In genomic region chr16:85608887-85609286, GRCh38 we compare ENCODE assay signal across 23 cellular contexts. TPM values are rescaled to one million over a fixed set of nuclear protein-coding genes. Genes with fewer than 3 reads are reported as not detected.
A peak's percentile ranks its signal among the peaks of the same experiment; 100 is the strongest.
DNase-seq lines count a peak whose midpoint lies in the region; ATAC-seq, FAIRE-seq and TF ChIP-seq lines count a peak whose summit lies in the region.
"Had no signal": no experiment of that assay in that cellular context is flagged by ENCODE, and none has a peak within 500 bp of the region (broad histone marks: within the 10 kb centered on the region; RNA-seq: fewer than 3 reads in every experiment).

No MANE protein-coding gene starts in this region.

- H3K79me2 ChIP-seq in H1 (ENCODE audit: control insufficient read depth in 1 of 2, insufficient read depth in 2 of 2, low read length in 2 of 2) (peaks cover 0 to 20% of the 10 kb centered on the region in 2 experiments; a peak in 2 of 4 replicates), GM23248 (ENCODE audit: insufficient read depth) (peaks cover 60% of the 10 kb centered on the region)

- H2BK15ac ChIP-seq in H1 (ENCODE audit: low read length): peak overlapping the region; percentile 50

- no peak overlapping the region for H3K14ac ChIP-seq in H1 (ENCODE audit: insufficient read length)

- peak overlapping the region in 9 of 11 experiments; percentile 92 to 99 (median 98); a peak in 17 of 22 replicates for H3K4me2 ChIP-seq in BLaER1 treated with 17β-estradiol and CSF1 and Interleukin-3, amounts not matched to agents 10 nM and 100 nM
- H3K4me2 ChIP-seq in H1 (ENCODE audit: insufficient read depth in 1 of 2, low read depth in 2 of 2, low read length in 2 of 2): no peak overlapping the region; a peak in 1 of 4 replicates
- no peak overlapping the region for H3K4me2 ChIP-seq in GM23248 (ENCODE audit: unreplicated experiment)

- H2BK12ac ChIP-seq in H1 (ENCODE audit: low read depth, low read length): peak overlapping the region; percentile 11

- peak overlapping the region; percentile 2; the same call in 1 of the 2 replicates for H2AK5ac ChIP-seq in H1 (ENCODE audit: low read depth, low read length)

- FAIRE-seq in H1 (lab: Jason Lieb, UNC): no peak
- FAIRE-seq: keratinocyte had no signal

- no peak for DNase-seq in H1 (ENCODE audit: low read depth in 1 of 2, low spot score in 2 of 2)
- DNase-seq in neural crest cell (ENCODE audit: low read depth, low spot score): no peak
- no peak for DNase-seq in GM23248
- DNase-seq in stimulated activated CD4-positive, alpha-beta T cell treated with anti-CD3 and anti-CD28 coated beads, Interleukin-4, amount 100 ng/mL, for 1 hour: no peak
- DNase-seq in left ventricle myocardium inferior: no peak
- DNase-seq: activated CD4-positive, alpha-beta T cell treated with anti-CD3 and anti-CD28 coated beads, Interleukin-2, amount 50 U/mL, for 48 hours; activated CD8-positive, alpha-beta memory T cell treated with anti-CD3 and anti-CD28 coated beads, Interleukin-2, amount 50 U/mL, for 4 hours; activated naive CD4-positive, alpha-beta T cell treated with anti-CD3 and anti-CD28 coated beads, Interleukin-2, amount 50 U/mL, for 16 hours; amniotic stem cell; Calu3; NCI-H345; NCI-H774; psoas muscle had no signal

- H3K27ac ChIP-seq in BLaER1 treated with 17β-estradiol and CSF1 and Interleukin-3, amounts not matched to agents 10 nM and 100 nM: 0 out of 22 replicates have a peak overlapping the region, but pooled peaks of 1 of the 11 experiments have one; percentile 14
- H3K27ac ChIP-seq in H1 (ENCODE audit: low read depth, low read length): no peak overlapping the region
- H3K27ac ChIP-seq in GM23248: no peak overlapping the region
- H3K27ac ChIP-seq in left ventricle myocardium inferior (replicated peaks): no peak overlapping the region
- H3K27ac ChIP-seq: neutrophil, psoas muscle, SK-N-MC had no signal

- peaks cover 0 to 44% (median 0%) of the 10 kb centered on the region in 11 experiments; a peak in 6 of 22 replicates for H3K27me3 ChIP-seq in BLaER1 treated with 17β-estradiol and CSF1 and Interleukin-3, amounts not matched to agents 10 nM and 100 nM
- peaks cover 0 to 9% (median 4%) of the 10 kb centered on the region in 4 experiments; a peak in 2 of 7 replicates for H3K27me3 ChIP-seq in H1 (replicated peaks in 1 of 4; ENCODE audit: control insufficient read depth in 3 of 4, extremely low read depth in 1 of 4, insufficient read depth in 3 of 4, low read length in 3 of 4)
- H3K27me3 ChIP-seq in GM23248 (replicated peaks; ENCODE audit: insufficient read depth): no peaks in the 10 kb centered on the region
- H3K27me3 ChIP-seq in left ventricle myocardium inferior (ENCODE audit: low read depth): no peaks in the 10 kb centered on the region
- H3K27me3 ChIP-seq: stomach, thyroid gland had no signal

- intact Hi-C loops in left ventricle myocardium inferior (cut with micrococcal nuclease): no loop called here

- H2AFZ ChIP-seq in H1 (ENCODE audit: low read length): no peak overlapping the region
- no peak overlapping the region for H2AFZ ChIP-seq in GM23248

- no peak overlapping the region for H3K4ac ChIP-seq in H1 (replicated peaks; ENCODE audit: insufficient read length, low read depth, low read length)

- H3K23ac ChIP-seq in H1 (ENCODE audit: insufficient read length): no peak overlapping the region

- peak overlapping the region; percentile 4 for H2BK20ac ChIP-seq in H1 (ENCODE audit: low read length)

- no peak overlapping the region for H3K56ac ChIP-seq in H1 (replicated peaks; ENCODE audit: insufficient read length, low read depth, low read length)

- 86% methylated on average over 10 of the region's 10 CpGs; no CpG with 5 or more reads in 1 of the 2 experiments for WGBS in H1 (ENCODE audit: extremely low coverage in 1 of 2, insufficient coverage in 1 of 2, insufficient read length in 1 of 2, insufficient replicate concordance in 2 of 2, low coverage in 1 of 2, low lambda C conversion rate in 2 of 2, missing lambda C conversion rate in 1 of 2), 2 experiments
- 94 to 96% methylated on average over 10 of the region's 10 CpGs for WGBS in GM23248 (ENCODE audit: low coverage in 1 of 2, low lambda C conversion rate in 2 of 2, missing lambda C conversion rate in 2 of 2), 2 experiments

- no peak overlapping the region for H4K8ac ChIP-seq in H1 (ENCODE audit: extremely low read depth, insufficient read depth, low read length)

- H3K9ac ChIP-seq in BLaER1 treated with 17β-estradiol and CSF1 and Interleukin-3, amounts not matched to agents 10 nM and 100 nM: peak overlapping the region in 4 of 11 experiments; percentile 5 to 65 (median 16); a peak in 3 of 22 replicates
- H3K9ac ChIP-seq in H1 (replicated peaks in 1 of 4; ENCODE audit: extremely low read depth in 1 of 4, low read depth in 3 of 4, low read length in 3 of 4) (no peak overlapping the region), GM23248 (no peak overlapping the region)

- in situ Hi-C loops in GM23248 (cut with MboI): no loop called here

- no peak for TF ChIP-seq EP300 in H1 (IDR thresholded peaks at IDR 0.05; ENCODE audit: borderline replicate concordance in 1 of 2, low read depth in 2 of 2, low read length in 2 of 2)

- peak overlapping the region in 2 of 3 donors; percentile 57 to 93 for H3K27ac Mint-ChIP-seq in IgD-negative memory B cell
- H3K27ac Mint-ChIP-seq in neural crest cell (ENCODE audit: unreplicated experiment): no peak overlapping the region
- H3K27ac Mint-ChIP-seq: activated T-helper 17 cell treated with anti-CD3 and anti-CD28 coated beads, Interleukin-2, amount 50 U/mL, for 72 hours; B cell had no signal

- H3K27me3 Mint-ChIP-seq in IgD-negative memory B cell (no peaks in the 10 kb centered on the region), neural crest cell (ENCODE audit: low read depth) (peaks cover 28% of the 10 kb centered on the region)
- H3K27me3 Mint-ChIP-seq: activated T-helper 17 cell treated with anti-CD3 and anti-CD28 coated beads, Interleukin-2, amount 50 U/mL, for 72 hours; B cell had no signal

- H3K9me3 Mint-ChIP-seq in IgD-negative memory B cell (no peaks in the 10 kb centered on the region), neural crest cell (no peaks in the 10 kb centered on the region)
- H3K9me3 Mint-ChIP-seq: activated T-helper 17 cell treated with anti-CD3 and anti-CD28 coated beads, Interleukin-2, amount 50 U/mL, for 72 hours had no signal

- peaks cover 10 to 19% (median 14%) of the 10 kb centered on the region in 3 donors for H3K4me1 Mint-ChIP-seq in IgD-negative memory B cell
- peaks cover 59% of the 10 kb centered on the region for H3K4me1 Mint-ChIP-seq in neural crest cell
- H3K4me1 Mint-ChIP-seq: activated T-helper 17 cell treated with anti-CD3 and anti-CD28 coated beads, Interleukin-2, amount 50 U/mL, for 72 hours had no signal

- H3K79me1 ChIP-seq in H1 (ENCODE audit: low read depth, low read length): no peaks in the 10 kb centered on the region; the same call in 1 of the 2 replicates

- peak overlapping the region; percentile 84 for H4K91ac ChIP-seq in H1 (replicated peaks; ENCODE audit: insufficient read length, low read length)

- H3K4me3 ChIP-seq in BLaER1 treated with 17β-estradiol and CSF1 and Interleukin-3, amounts not matched to agents 10 nM and 100 nM: no peak overlapping the region
- no peak overlapping the region for H3K4me3 ChIP-seq in H1 (ENCODE audit: extremely low read depth in 1 of 4, insufficient read depth in 2 of 4, low read depth in 3 of 4, low read length in 4 of 4)
- no peak overlapping the region for H3K4me3 ChIP-seq in GM23248
- H3K4me3 ChIP-seq in left ventricle myocardium inferior: no peak overlapping the region
- H3K4me3 ChIP-seq: psoas muscle, SK-N-MC, stomach, thyroid gland had no signal

- peaks cover 47 to 72% (median 63%) of the 10 kb centered on the region in 11 experiments for H4K20me1 ChIP-seq in BLaER1 treated with 17β-estradiol and CSF1 and Interleukin-3, amounts not matched to agents 10 nM and 100 nM
- H4K20me1 ChIP-seq in H1 (replicated peaks in 1 of 2; ENCODE audit: control insufficient read depth in 1 of 2, insufficient read depth in 2 of 2, low read length in 2 of 2): peaks cover 0 to 2% of the 10 kb centered on the region in 2 experiments
- H4K20me1 ChIP-seq in GM23248 (ENCODE audit: insufficient read depth): peaks cover 3% of the 10 kb centered on the region; the same call in 1 of the 2 replicates

- TF ChIP-seq POLR2A in H1 (IDR thresholded peaks at IDR 0.05; ENCODE audit: control extremely low read depth in 1 of 2, low read depth in 2 of 2, low read length in 2 of 2): no peak

- no peaks in the 10 kb centered on the region for H3K9me3 ChIP-seq in BLaER1 treated with 17β-estradiol and CSF1 and Interleukin-3, amounts not matched to agents 10 nM and 100 nM (replicated peaks in 1 of 11)
- H3K9me3 ChIP-seq in H1 (ENCODE audit: insufficient read depth in 2 of 2, low read depth in 1 of 2, low read length in 1 of 2) (no peaks in the 10 kb centered on the region), GM23248 (ENCODE audit: low read depth) (no peaks in the 10 kb centered on the region), left ventricle myocardium inferior (replicated peaks) (no peaks in the 10 kb centered on the region)
- H3K9me3 ChIP-seq: neutrophil, psoas muscle, stomach, thyroid gland had no signal

- no peak overlapping the region for H4K5ac ChIP-seq in H1 (ENCODE audit: insufficient read length, low read depth, low read length)

- CTCF ChIA-PET in H1 (lab: Charles Lee; ENCODE audit: partially characterized antibody): interaction anchor here (0.6 to 6.6 kb wide), 41 partner anchors 8 to 1210 kb away, joined by 3 to 79 read pairs (median 7); no protein-coding TSS in a partner anchor

- no peak for ATAC-seq in HG03457 (IDR thresholded peaks at IDR 0.05; ENCODE audit: unreplicated experiment)
- ATAC-seq: activated T-helper 17 cell treated with anti-CD3 and anti-CD28 coated beads, Interleukin-2, amount 50 U/mL, for 72 hours; psoas muscle had no signal

- no peak for TF ChIP-seq RAD21 in H1 (IDR thresholded peaks at IDR 0.05 in 1 of 2, conservative IDR thresholded peaks at IDR 0.05 in 1 of 2; ENCODE audit: low read depth in 2 of 2, low read length in 2 of 2)

- H3K23me2 ChIP-seq in H1 (ENCODE audit: low read depth, low read length): peaks cover 3% of the 10 kb centered on the region; the same call in 1 of the 2 replicates

- TF ChIP-seq CTCF in H1 (IDR thresholded peaks at IDR 0.05; ENCODE audit: control extremely low read depth in 1 of 3, insufficient read depth in 1 of 3, low read depth in 1 of 3, low read length in 3 of 3) (no peak), neural crest cell (conservative IDR thresholded peaks at IDR 0.05) (no peak), left ventricle myocardium inferior (IDR thresholded peaks at IDR 0.05; ENCODE audit: borderline replicate concordance) (no peak)

- H3K18ac ChIP-seq in H1 (ENCODE audit: extremely low read depth, low read length): peak overlapping the region; percentile 44; the same call in 1 of the 2 replicates

- H3K4me1 ChIP-seq in BLaER1 treated with 17β-estradiol and CSF1 and Interleukin-3, amounts not matched to agents 10 nM and 100 nM: peaks cover 36 to 84% (median 77%) of the 10 kb centered on the region in 10 experiments
- H3K4me1 ChIP-seq in H1 (replicated peaks in 1 of 4; ENCODE audit: control insufficient read depth in 3 of 4, insufficient read depth in 4 of 4, low read length in 3 of 4): peaks cover 10 to 49% (median 40%) of the 10 kb centered on the region in 4 experiments
- peaks cover 15% of the 10 kb centered on the region for H3K4me1 ChIP-seq in GM23248 (ENCODE audit: insufficient read depth)
- peaks cover 53% of the 10 kb centered on the region for H3K4me1 ChIP-seq in left ventricle myocardium inferior

- H2BK120ac ChIP-seq in H1 (replicated peaks; ENCODE audit: low read depth, low read length): no peak overlapping the region

- H3K36me3 Mint-ChIP-seq in IgD-negative memory B cell: no peaks in the 10 kb centered on the region
- no peaks in the 10 kb centered on the region for H3K36me3 Mint-ChIP-seq in neural crest cell (ENCODE audit: low read depth)

- H3F3A ChIP-seq in GM23248 (ENCODE audit: insufficient read depth): no peaks in the 10 kb centered on the region; the same call in 1 of the 2 replicates

- POLR2A ChIA-PET in H1 (lab: Charles Lee; ENCODE audit: partially characterized antibody): interaction anchor here (0.8 to 1.8 kb wide), 6 partner anchors 8 to 173 kb away, joined by 3 to 4 read pairs (median 4); no protein-coding TSS in a partner anchor

- no peaks in the 10 kb centered on the region for H3K36me3 ChIP-seq in BLaER1 treated with 17β-estradiol and CSF1 and Interleukin-3, amounts not matched to agents 10 nM and 100 nM
- H3K36me3 ChIP-seq in H1 (ENCODE audit: control insufficient read depth in 2 of 4, insufficient read depth in 4 of 4, low read length in 3 of 4) (no peaks in the 10 kb centered on the region), GM23248 (ENCODE audit: low read depth) (no peaks in the 10 kb centered on the region), left ventricle myocardium inferior (no peaks in the 10 kb centered on the region)
- H3K36me3 ChIP-seq: neutrophil, stomach, thyroid gland had no signal

- H3K4me3 Mint-ChIP-seq in IgD-negative memory B cell (peak overlapping the region in 2 of 4 donors; percentile 4 to 86), neural crest cell (peak overlapping the region; percentile 33)
- H3K4me3 Mint-ChIP-seq: activated T-helper 17 cell treated with anti-CD3 and anti-CD28 coated beads, Interleukin-2, amount 50 U/mL, for 72 hours had no signal

- peak overlapping the region; percentile 90; the same call in 1 of the 2 replicates for H2BK5ac ChIP-seq in H1 (ENCODE audit: low read depth, low read length)

- no peaks in the 10 kb centered on the region for H3K9me2 ChIP-seq in GM23248 (ENCODE audit: insufficient read depth)

RNA-seq across cellular contexts. Expression of gene GSE1, which starts 4.2 kb away (rescaled TPM):
- polyA plus RNA-seq in IgD-negative memory B cell (7.3 TPM), H1 (2011; rRNA removed) (26.0 and 40.0 TPM in 2 replicates), GM23248 (2016; fragmentation: Nextera tagmentation; extraction: Ambion mirVana) (10.6 and 11.6 TPM in 2 replicates)
- total RNA-seq in H1 (2021; fragmentation: NEBNext Ultra II Directional; extraction: Animal tissue kit (Norgen Biotek cat#: 25700)): 65.6 and 66.2 TPM in 2 replicates
- polyA plus RNA-seq in H1 (2011; cell fraction: cytosol; rRNA removed): 26.5 TPM
- 123 TPM for polyA plus RNA-seq in H1 (2011; cell fraction: nucleus; rRNA removed)
- 42.4 to 51.0 TPM (median 44.8 TPM) in 4 replicates for polyA plus RNA-seq in H1 (2012, experiment 1 of 2)
- polyA plus RNA-seq in H1 (2012, experiment 2 of 2): 18.4 TPM
- polyA plus RNA-seq in H1 (2013, experiment 1 of 2): 30.0 TPM
- 30.1 TPM for polyA plus RNA-seq in H1 (2013, experiment 2 of 2)
- 35.8 and 37.6 TPM in 2 replicates for polyA minus RNA-seq in H1 (2011; rRNA and poly(A)+ RNA removed)
- 76.6 TPM for polyA minus RNA-seq in H1 (2011; cell fraction: cytosol; rRNA and poly(A)+ RNA removed)
- 93.7 TPM for polyA minus RNA-seq in H1 (2011; cell fraction: nucleus; rRNA and poly(A)+ RNA removed)
- total RNA-seq in neural crest cell (26.7 and 27.3 TPM in 2 replicates), left ventricle myocardium inferior (34.2 TPM)
- total RNA-seq in GM23248 (2014; rRNA removed; shearing (Covaris generic)): 35.1 and 46.3 TPM in 2 replicates

Comparison
In these comparisons a context has a peak if more than half of its experiments do, and no peak if none do; other contexts are left out.
1. H3K4me2 ChIP-seq: peak in BLaER1 treated with 17β-estradiol and CSF1 and Interleukin-3, amounts not matched to agents 10 nM and 100 nM (9 of 11); none in H1 (0 of 2) and GM23248 (single experiment).